In the genomic region with DNA sequence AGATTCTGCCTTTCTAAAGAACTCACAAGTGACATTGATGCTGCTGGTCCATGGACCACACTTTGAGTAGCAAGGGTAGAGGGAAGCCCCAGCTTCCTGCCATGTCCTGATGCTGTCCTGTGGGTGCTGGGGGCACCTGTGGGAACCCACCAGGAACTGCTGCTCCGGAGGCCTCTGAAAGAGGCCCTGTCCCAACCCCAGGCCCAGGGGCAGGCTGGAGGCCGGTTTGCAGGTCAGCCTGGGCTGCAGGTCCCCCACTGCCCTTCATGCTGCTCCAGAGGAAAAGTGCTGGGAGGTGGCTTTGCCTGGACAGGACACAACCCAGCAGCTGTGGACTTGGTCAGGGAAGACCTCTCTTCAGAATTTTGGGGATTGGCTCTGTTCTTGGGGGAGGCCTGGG, we compare ENCODE assay signal across 30 cellular contexts. TPM values are rescaled to one million over a fixed set of nuclear protein-coding genes. Genes with fewer than 3 reads are reported as not detected.
"Had no signal": no experiment of that assay in that cellular context is flagged by ENCODE, and none has a peak within 500 bp of the region (broad histone marks: within the 10 kb centered on the region; RNA-seq: fewer than 3 reads in every experiment).

No MANE protein-coding gene starts in this region.

- H3K9me3 ChIP-seq: adrenal gland, SK-N-SH had no signal

- H3K27me3 ChIP-seq: adrenal gland, SJSA1 had no signal

- H3K9ac ChIP-seq: SK-N-SH had no signal

- H3K4me1 ChIP-seq: adrenal gland had no signal

- ATAC-seq: activated CD8-positive, alpha-beta T cell treated with anti-CD3 and anti-CD28 coated beads for 36 hours; activated naive CD4-positive, alpha-beta T cell treated with anti-CD3 and anti-CD28 coated beads, Interleukin-2, amount 50 U/mL, for 72 hours had no signal

- H3K9me3 Mint-ChIP-seq: activated CD4-positive, alpha-beta T cell treated with anti-CD3 and anti-CD28 coated beads, Interleukin-2, amount 10 ng/mL, durations not matched to agents 24 days and 14 days; activated CD8-positive, alpha-beta T cell treated with anti-CD3 and anti-CD28 coated beads for 36 hours; activated naive CD4-positive, alpha-beta T cell treated with anti-CD3 and anti-CD28 coated beads for 36 hours; activated naive CD4-positive, alpha-beta T cell treated with anti-CD3 and anti-CD28 coated beads, Interleukin-2, amount 50 U/mL, for 72 hours; activated T-helper 2 cell treated with anti-CD3 and anti-CD28 coated beads, Interferon-gamma antibody, Interleukin-2, Interleukin-4, amounts not matched to agents 10 μg/mL and 5 μg/mL and 100 μg/mL, durations not matched to agents 14 hours and 24 hours and 36 hours; T-helper 1 cell treated with Interleukin-12 subunit alpha and Interleukin-12 subunit beta and Interleukin-4 antibody, amounts not matched to agents 30 μg/mL and 1 μg/mL, for 36 hours; T-helper 2 cell treated with Interferon-gamma antibody and Interleukin-4, amounts not matched to agents 5 μg/mL and 100 μg/mL, for 36 hours had no signal

- H3K27ac Mint-ChIP-seq: activated CD4-positive, alpha-beta T cell treated with anti-CD3 and anti-CD28 coated beads, Interleukin-2, amount 10 ng/mL, durations not matched to agents 24 days and 14 days; activated CD8-positive, alpha-beta T cell treated with anti-CD3 and anti-CD28 coated beads for 36 hours; activated naive CD4-positive, alpha-beta T cell treated with anti-CD3 and anti-CD28 coated beads for 36 hours; activated naive CD4-positive, alpha-beta T cell treated with anti-CD3 and anti-CD28 coated beads, Interleukin-2, amount 50 U/mL, for 72 hours; activated T-helper 2 cell treated with anti-CD3 and anti-CD28 coated beads, Interferon-gamma antibody, Interleukin-2, Interleukin-4, amounts not matched to agents 10 μg/mL and 5 μg/mL and 100 μg/mL, durations not matched to agents 14 hours and 24 hours and 36 hours; brain; T-helper 1 cell treated with Interleukin-12 subunit alpha and Interleukin-12 subunit beta and Interleukin-4 antibody, amounts not matched to agents 30 μg/mL and 1 μg/mL, for 36 hours; T-helper 2 cell treated with Interferon-gamma antibody and Interleukin-4, amounts not matched to agents 5 μg/mL and 100 μg/mL, for 36 hours had no signal

- FAIRE-seq: TTC549 had no signal

- DNase-seq: activated CD4-positive, alpha-beta T cell treated with anti-CD3 and anti-CD28 coated beads, Interleukin-2, amount 10 ng/mL, durations not matched to agents 24 days and 14 days; activated CD4-positive, alpha-beta T cell treated with anti-CD3 and anti-CD28 coated beads, Interleukin-2, amount 50 U/mL, for 4 hours; activated CD8-positive, alpha-beta T cell treated with anti-CD3 and anti-CD28 coated beads for 36 hours; activated gamma-delta T cell treated with Interleukin-2 at 50 U/mL for 16 hours; activated naive CD4-positive, alpha-beta T cell treated with anti-CD3 and anti-CD28 coated beads for 36 hours; activated T-cell treated with anti-CD3 and anti-CD28 coated beads, Interleukin-2, amount 50 U/mL, for 1 hour; caudate nucleus; cerebellar nuclear complex; NCI-H1092 treated with DMSO at 0.1 percent for 48 hours; NCI-H1417; NCI-H146; NCI-H187 treated with DMSO at 0.1 percent for 48 hours; NCI-H2081; NCI-H2171 treated with DMSO at 0.1 percent for 48 hours; NCI-H446 treated with DMSO at 0.1 percent for 48 hours; NCI-H524 treated with DMSO at 0.1 percent for 48 hours; NK-92 treated with Interleukin-12 subunit alpha and Interleukin-12 subunit beta, amount 100 ng/mL, for 24 hours; SHP77 treated with DMSO at 0.1 percent for 48 hours; SK-N-SH had no signal

- H3K4me3 ChIP-seq: adrenal gland, SJSA1 had no signal

- H3K36me3 Mint-ChIP-seq: activated naive CD4-positive, alpha-beta T cell treated with anti-CD3 and anti-CD28 coated beads, Interleukin-2, amount 50 U/mL, for 72 hours; brain had no signal

- H3K9me2 ChIP-seq: SK-N-SH had no signal

- H3K27ac ChIP-seq: adrenal gland had no signal

- H3K4me2 ChIP-seq: SK-N-SH had no signal

- H3K36me3 ChIP-seq: adrenal gland, SJSA1 had no signal

- H3K4me1 Mint-ChIP-seq: activated CD4-positive, alpha-beta T cell treated with anti-CD3 and anti-CD28 coated beads, Interleukin-2, amount 10 ng/mL, durations not matched to agents 24 days and 14 days; brain had no signal

- H3K4me3 Mint-ChIP-seq: activated CD4-positive, alpha-beta T cell treated with anti-CD3 and anti-CD28 coated beads, Interleukin-2, amount 10 ng/mL, durations not matched to agents 24 days and 14 days; activated CD8-positive, alpha-beta T cell treated with anti-CD3 and anti-CD28 coated beads for 36 hours; activated naive CD4-positive, alpha-beta T cell treated with anti-CD3 and anti-CD28 coated beads for 36 hours; brain; T-helper 1 cell treated with Interleukin-12 subunit alpha and Interleukin-12 subunit beta and Interleukin-4 antibody, amounts not matched to agents 30 μg/mL and 1 μg/mL, for 36 hours; T-helper 2 cell treated with Interferon-gamma antibody and Interleukin-4, amounts not matched to agents 5 μg/mL and 100 μg/mL, for 36 hours had no signal

RNA-seq across cellular contexts. Expression of gene SLC22A11, which starts 9.6 kb away (rescaled TPM):
- total RNA-seq: activated CD4-positive, alpha-beta T cell treated with anti-CD3 and anti-CD28 coated beads, Interleukin-2, amount 10 ng/mL, durations not matched to agents 24 days and 14 days; activated CD8-positive, alpha-beta memory T cell treated with anti-CD3 and anti-CD28 coated beads for 36 hours; activated CD8-positive, alpha-beta T cell treated with anti-CD3 and anti-CD28 coated beads for 36 hours; activated naive CD4-positive, alpha-beta T cell treated with anti-CD3 and anti-CD28 coated beads, Interleukin-2, amount 50 U/mL, for 72 hours; activated T-helper 2 cell treated with anti-CD3 and anti-CD28 coated beads, Interferon-gamma antibody, Interleukin-2, Interleukin-4, amounts not matched to agents 10 μg/mL and 5 μg/mL and 100 μg/mL, durations not matched to agents 14 hours and 24 hours and 36 hours; bronchial epithelial cell; M059J; SJSA1 had no signal
- polyA plus RNA-seq: SK-N-SH had no signal

RNA-seq across cellular contexts. Expression of gene SLC22A12, which starts 44.8 kb away (rescaled TPM):
- total RNA-seq: activated CD4-positive, alpha-beta T cell treated with anti-CD3 and anti-CD28 coated beads, Interleukin-2, amount 10 ng/mL, durations not matched to agents 24 days and 14 days; activated CD8-positive, alpha-beta memory T cell treated with anti-CD3 and anti-CD28 coated beads for 36 hours; activated CD8-positive, alpha-beta T cell treated with anti-CD3 and anti-CD28 coated beads for 36 hours; activated naive CD4-positive, alpha-beta T cell treated with anti-CD3 and anti-CD28 coated beads for 36 hours; activated naive CD4-positive, alpha-beta T cell treated with anti-CD3 and anti-CD28 coated beads, Interleukin-2, amount 50 U/mL, for 72 hours; activated T-helper 2 cell treated with anti-CD3 and anti-CD28 coated beads, Interferon-gamma antibody, Interleukin-2, Interleukin-4, amounts not matched to agents 10 μg/mL and 5 μg/mL and 100 μg/mL, durations not matched to agents 14 hours and 24 hours and 36 hours; adrenal gland; bronchial epithelial cell; M059J; SJSA1 had no signal
- polyA plus RNA-seq: adrenal gland, SK-N-SH had no signal
